In genomic region chr19:3322199-3322978, GRCh38 we compare ENCODE assay signal across 27 cellular contexts.
"Had no signal": no experiment of that assay in that cellular context is flagged by ENCODE, and none has a peak within 500 bp of the region (broad histone marks: within the 10 kb centered on the region; RNA-seq: fewer than 3 reads in every experiment).

No MANE protein-coding gene starts in this region.

- H3K4me3 ChIP-seq: esophagus squamous epithelium, gastrocnemius medialis, mucosa of descending colon, ovary, psoas muscle, skin epidermis, spleen, testis, tibial artery, upper lobe of left lung, uterus had no signal

- FAIRE-seq: endometrium, keratinocyte had no signal

- H3K27ac ChIP-seq: esophagus squamous epithelium, gastrocnemius medialis, ovary, psoas muscle, skin epidermis, spleen, testis, tibial artery, upper lobe of left lung, uterus had no signal

- ATAC-seq: effector memory CD8-positive, alpha-beta T cell; gastrocnemius medialis; left lobe of liver; mucosa of descending colon; psoas muscle; right cardiac atrium; stimulated activated memory B cell treated with anti-CD40 and anti-IgM and Interleukin-4, amounts not matched to agents 10 μg/mL and 1 μg/mL and 100 μg/mL, for 72 hours had no signal

- H3K9me3 ChIP-seq: esophagus squamous epithelium, gastrocnemius medialis, mucosa of descending colon, ovary, psoas muscle, spleen, testis, tibial artery, upper lobe of left lung, uterus had no signal

- DNase-seq: cortex of kidney; effector memory CD8-positive, alpha-beta T cell; erythroblast; esophagus squamous epithelium; gastrocnemius medialis; head of caudate nucleus; mesenchymal stem cell; mucosa of descending colon; naive B cell; nephron progenitor cell; occipital lobe; ovary; psoas muscle; spleen; stimulated activated CD4-positive, alpha-beta T cell treated with anti-CD3 and anti-CD28 coated beads, Interleukin-4, amount 100 ng/mL, for 4 hours; stimulated activated naive CD8-positive, alpha-beta T cell treated with anti-CD3 and anti-CD28 coated beads, Interleukin-15, Interleukin-2, amounts not matched to agents 100 U/mL and 50 U/mL, for 24 hours; substantia nigra; testis; tibial artery; upper lobe of left lung; uterus had no signal

- H3K36me3 ChIP-seq: esophagus squamous epithelium, gastrocnemius medialis, ovary, spleen, tibial artery, upper lobe of left lung, uterus had no signal

- H3K4me1 ChIP-seq: gastrocnemius medialis, testis, tibial artery, uterus had no signal

- H3K27me3 ChIP-seq: ovary, testis, upper lobe of left lung, uterus had no signal
